21 cellular contexts compared by ENCODE assay signal in the genomic region with DNA sequence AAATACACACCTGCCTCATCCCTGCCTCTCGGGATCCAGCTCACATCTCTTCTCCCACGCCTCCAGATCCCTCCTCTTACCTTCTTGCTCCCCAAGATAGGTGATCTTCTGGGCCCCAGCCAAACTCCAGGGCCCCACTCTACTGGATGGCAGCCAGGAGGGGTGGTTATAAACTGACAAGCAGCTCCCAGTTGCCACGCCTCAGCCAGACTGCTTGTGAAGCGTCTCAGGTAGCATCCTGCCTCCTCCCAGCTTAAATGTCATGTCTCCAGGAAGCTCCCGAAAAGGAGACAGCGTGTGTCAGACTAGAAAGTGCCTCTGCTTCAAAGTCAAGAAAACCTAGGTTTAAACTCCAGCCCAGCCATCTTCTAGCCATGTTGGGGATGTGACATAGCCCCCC.
"Had no signal": no experiment of that assay in that cellular context is flagged by ENCODE, and none has a peak within 500 bp of the region (broad histone marks: within the 10 kb centered on the region; RNA-seq: fewer than 3 reads in every experiment).

No MANE protein-coding gene starts in this region.

- H3K9me3 Mint-ChIP-seq: activated CD4-positive, alpha-beta T cell treated with anti-CD3 and anti-CD28 coated beads, Interleukin-2, amount 10 ng/mL, durations not matched to agents 7 days and 5 days; activated naive CD8-positive, alpha-beta T cell treated with anti-CD3 and anti-CD28 coated beads, Interleukin-2, amount 10 ng/mL, durations not matched to agents 7 days and 5 days; activated T-cell treated with anti-CD3 and anti-CD28 coated beads, Interleukin-2, amount 50 U/mL, for 24 hours; activated T-helper 2 cell treated with anti-CD3 and anti-CD28 coated beads, Interferon-gamma antibody, Interleukin-2, Interleukin-4, amounts not matched to agents 10 μg/mL and 5 μg/mL and 100 μg/mL, durations not matched to agents 14 hours and 24 hours and 36 hours; endodermal cell; mesothelial cell of epicardium; natural killer cell treated with Interleukin-12 subunit alpha and Interleukin-12 subunit beta and Interleukin-15 and Interleukin-18, amount 100 ng/mL, for 72 hours; stimulated activated memory B cell treated with anti-CD40 and anti-IgM and Interleukin-4, amounts not matched to agents 10 μg/mL and 1 μg/mL and 100 μg/mL, for 72 hours had no signal

- ATAC-seq: activated CD4-positive, CD25-positive, alpha-beta regulatory T cell treated with anti-CD3 and anti-CD28 coated beads, Interleukin-2, amount 50 U/mL, for 24 hours; activated CD8-positive, alpha-beta T cell treated with anti-CD3 and anti-CD28 coated beads, Interleukin-2, amount 10 ng/mL, durations not matched to agents 7 days and 5 days; left cardiac atrium; lower lobe of right lung; natural killer cell treated with Interleukin-12 subunit alpha and Interleukin-12 subunit beta and Interleukin-15 and Interleukin-18, amount 100 ng/mL, for 72 hours; pancreas; sciatic nerve; stimulated activated memory B cell treated with anti-CD40 and anti-IgM and Interleukin-4, amounts not matched to agents 10 μg/mL and 1 μg/mL and 100 μg/mL, for 72 hours had no signal

- DNase-seq: activated CD4-positive, alpha-beta T cell treated with anti-CD3 and anti-CD28 coated beads, Interleukin-2, amount 10 ng/mL, durations not matched to agents 7 days and 5 days; activated CD8-positive, alpha-beta T cell treated with anti-CD3 and anti-CD28 coated beads, Interleukin-2, amount 10 ng/mL, durations not matched to agents 7 days and 5 days; activated naive CD4-positive, alpha-beta T cell treated with Interleukin-2 at 50 U/mL for 16 hours; activated naive CD8-positive, alpha-beta T cell treated with anti-CD3 and anti-CD28 coated beads, Interleukin-2, amount 10 ng/mL, durations not matched to agents 7 days and 5 days; activated T-cell treated with anti-CD3 and anti-CD28 coated beads, Interleukin-2, amount 50 U/mL, for 24 hours; amygdala; endodermal cell; foreskin fibroblast; hippocampal formation; left cardiac atrium; lower lobe of right lung; pancreas; stimulated activated CD4-positive, alpha-beta T cell treated with anti-CD3 and anti-CD28 coated beads, Interleukin-4, amount 100 ng/mL, for 24 hours; T-helper 9 cell; upper lobe of left lung had no signal

- H3K27ac Mint-ChIP-seq: activated CD4-positive, alpha-beta T cell treated with anti-CD3 and anti-CD28 coated beads, Interleukin-2, amount 10 ng/mL, durations not matched to agents 7 days and 5 days; activated CD8-positive, alpha-beta T cell treated with anti-CD3 and anti-CD28 coated beads, Interleukin-2, amount 10 ng/mL, durations not matched to agents 7 days and 5 days; activated naive CD8-positive, alpha-beta T cell treated with anti-CD3 and anti-CD28 coated beads, Interleukin-2, amount 10 ng/mL, durations not matched to agents 7 days and 5 days; activated T-cell treated with anti-CD3 and anti-CD28 coated beads, Interleukin-2, amount 50 U/mL, for 24 hours; activated T-helper 2 cell treated with anti-CD3 and anti-CD28 coated beads, Interferon-gamma antibody, Interleukin-2, Interleukin-4, amounts not matched to agents 10 μg/mL and 5 μg/mL and 100 μg/mL, durations not matched to agents 14 hours and 24 hours and 36 hours; endodermal cell; mesothelial cell of epicardium; natural killer cell treated with Interleukin-12 subunit alpha and Interleukin-12 subunit beta and Interleukin-15 and Interleukin-18, amount 100 ng/mL, for 72 hours; stimulated activated memory B cell treated with anti-CD40 and anti-IgM and Interleukin-4, amounts not matched to agents 10 μg/mL and 1 μg/mL and 100 μg/mL, for 72 hours had no signal

- H3K4me1 Mint-ChIP-seq: activated naive CD8-positive, alpha-beta T cell treated with anti-CD3 and anti-CD28 coated beads, Interleukin-2, amount 10 ng/mL, durations not matched to agents 7 days and 5 days; stimulated activated memory B cell treated with anti-CD40 and anti-IgM and Interleukin-4, amounts not matched to agents 10 μg/mL and 1 μg/mL and 100 μg/mL, for 72 hours had no signal

- H3K36me3 Mint-ChIP-seq: activated naive CD8-positive, alpha-beta T cell treated with anti-CD3 and anti-CD28 coated beads, Interleukin-2, amount 10 ng/mL, durations not matched to agents 7 days and 5 days; mesothelial cell of epicardium; natural killer cell treated with Interleukin-12 subunit alpha and Interleukin-12 subunit beta and Interleukin-15 and Interleukin-18, amount 100 ng/mL, for 72 hours; stimulated activated memory B cell treated with anti-CD40 and anti-IgM and Interleukin-4, amounts not matched to agents 10 μg/mL and 1 μg/mL and 100 μg/mL, for 72 hours had no signal

- H3K27me3 Mint-ChIP-seq: activated CD4-positive, alpha-beta T cell treated with anti-CD3 and anti-CD28 coated beads, Interleukin-2, amount 10 ng/mL, durations not matched to agents 7 days and 5 days; natural killer cell treated with Interleukin-12 subunit alpha and Interleukin-12 subunit beta and Interleukin-15 and Interleukin-18, amount 100 ng/mL, for 72 hours had no signal

- H3K4me3 Mint-ChIP-seq: activated CD4-positive, alpha-beta T cell treated with anti-CD3 and anti-CD28 coated beads, Interleukin-2, amount 10 ng/mL, durations not matched to agents 7 days and 5 days; activated CD8-positive, alpha-beta T cell treated with anti-CD3 and anti-CD28 coated beads, Interleukin-2, amount 10 ng/mL, durations not matched to agents 7 days and 5 days; activated naive CD8-positive, alpha-beta T cell treated with anti-CD3 and anti-CD28 coated beads, Interleukin-2, amount 10 ng/mL, durations not matched to agents 7 days and 5 days; activated T-cell treated with anti-CD3 and anti-CD28 coated beads, Interleukin-2, amount 50 U/mL, for 24 hours; endodermal cell; mesothelial cell of epicardium; natural killer cell treated with Interleukin-12 subunit alpha and Interleukin-12 subunit beta and Interleukin-15 and Interleukin-18, amount 100 ng/mL, for 72 hours; stimulated activated memory B cell treated with anti-CD40 and anti-IgM and Interleukin-4, amounts not matched to agents 10 μg/mL and 1 μg/mL and 100 μg/mL, for 72 hours had no signal
